ENCODE assay signal across 11 cellular contexts in the genomic region with DNA sequence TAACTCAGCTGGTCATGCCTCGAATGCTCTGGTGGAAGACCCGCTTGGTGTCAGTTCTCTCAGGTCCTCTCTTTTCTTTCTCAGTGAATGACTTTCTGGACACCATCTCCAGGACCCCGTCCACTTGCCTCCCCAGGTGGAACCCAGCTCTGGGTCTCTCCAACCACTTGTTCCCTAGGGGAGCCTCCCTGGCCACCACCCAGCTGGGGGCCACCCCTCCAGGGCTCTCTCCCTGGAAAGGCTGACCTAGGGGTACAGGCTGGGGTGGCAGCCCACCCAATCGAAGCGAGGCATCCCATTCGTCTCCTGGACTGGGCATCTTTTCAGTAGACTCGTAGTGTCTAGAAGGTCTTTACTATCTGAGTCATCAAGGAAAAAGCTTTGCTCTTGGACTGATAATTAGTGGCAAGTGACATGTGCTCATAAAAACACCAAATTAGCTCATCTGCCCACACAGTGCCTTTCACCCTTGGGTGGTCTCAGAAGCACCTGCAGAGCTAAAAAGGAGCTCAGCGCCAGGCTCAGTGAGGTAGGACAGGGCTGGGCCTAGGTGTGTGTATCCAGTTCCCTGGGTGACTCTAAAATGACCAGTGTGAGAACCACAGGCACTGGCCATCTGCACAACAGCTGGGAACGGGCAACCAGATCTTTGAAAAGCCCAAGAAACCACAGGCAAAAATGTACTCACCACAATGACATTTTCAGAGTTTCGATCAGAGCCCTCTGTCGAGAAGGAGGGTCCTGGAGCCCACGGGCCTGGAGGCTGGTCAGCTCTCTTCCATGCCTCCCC.
DNase-seq lines count a peak whose midpoint lies in the region; ATAC-seq and TF ChIP-seq lines count a peak whose summit lies in the region.
"Had no signal": no experiment of that assay in that cellular context is flagged by ENCODE, and none has a peak within 500 bp of the region (broad histone marks: within the 10 kb centered on the region; RNA-seq: fewer than 3 reads in every experiment).

No MANE protein-coding gene starts in this region.

- TF ChIP-seq CTCF in RWPE2 (IDR thresholded peaks at IDR 0.05; ENCODE audit: poor library complexity, severe bottlenecking), result no peak

- no peaks in the 10 kb centered on the region for H3K9me3 ChIP-seq in RWPE2 (ENCODE audit: severe bottlenecking)

- no peak overlapping the region for H3K4me3 ChIP-seq in RWPE2 (ENCODE audit: severe bottlenecking)

- peaks cover 20% of the 10 kb centered on the region for H3K4me1 ChIP-seq in RWPE2 (ENCODE audit: insufficient read depth, poor library complexity, severe bottlenecking)

- H3K4me1 Mint-ChIP-seq in stimulated activated naive CD8-positive, alpha-beta T cell treated with anti-CD3 and anti-CD28 coated beads, Interleukin-15, Interleukin-2, amounts not matched to agents 100 ng/mL and 50 ng/mL, for 24 hours (ENCODE audit: low read depth), result peaks cover 34% of the 10 kb centered on the region
- peaks cover 6% of the 10 kb centered on the region for H3K4me1 Mint-ChIP-seq in T-helper 2 cell treated with Interferon-gamma antibody and Interleukin-4, amounts not matched to agents 5 μg/mL and 100 μg/mL, for 36 hours (ENCODE audit: low read depth)

- peaks cover 10% of the 10 kb centered on the region for H3K27me3 Mint-ChIP-seq in stimulated activated naive CD8-positive, alpha-beta T cell treated with anti-CD3 and anti-CD28 coated beads, Interleukin-15, Interleukin-2, amounts not matched to agents 100 ng/mL and 50 ng/mL, for 24 hours
- H3K27me3 Mint-ChIP-seq in T-helper 2 cell treated with Interferon-gamma antibody and Interleukin-4, amounts not matched to agents 5 μg/mL and 100 μg/mL, for 36 hours (ENCODE audit: low read depth), result peaks cover 28% of the 10 kb centered on the region

- DNase-seq in NOMO-1 (lab: John Stamatoyannopoulos, UW; ENCODE audit: unreplicated experiment in 2 of 2) (peak; percentile 15 to 17), NOMO-1 treated with dmso at 0.1 percent for 144 hours (lab: John Stamatoyannopoulos, UW; ENCODE audit: unreplicated experiment) (no peak), RWPE2 (ENCODE audit: low spot score) (no peak), AG08396 (ENCODE audit: low spot score) (no peak)
- DNase-seq in T-helper 2 cell treated with Interferon-gamma antibody and Interleukin-4, amounts not matched to agents 5 μg/mL and 100 μg/mL, for 36 hours (ENCODE audit: low spot score), result no peak
- DNase-seq: caudate nucleus, nucleus accumbens had no signal

- peaks cover 12% of the 10 kb centered on the region for H3K36me3 ChIP-seq in RWPE2 (ENCODE audit: low read depth)

- no peaks in the 10 kb centered on the region for H3K36me3 Mint-ChIP-seq in stimulated activated naive CD8-positive, alpha-beta T cell treated with anti-CD3 and anti-CD28 coated beads, Interleukin-15, Interleukin-2, amounts not matched to agents 100 ng/mL and 50 ng/mL, for 24 hours (ENCODE audit: low read depth)
- H3K36me3 Mint-ChIP-seq in T-helper 2 cell treated with Interferon-gamma antibody and Interleukin-4, amounts not matched to agents 5 μg/mL and 100 μg/mL, for 36 hours (ENCODE audit: low read depth), result peaks cover 4% of the 10 kb centered on the region

- ATAC-seq in HG02870 (IDR thresholded peaks at IDR 0.05; ENCODE audit: unreplicated experiment) (peak; percentile 30), RWPE2 (ENCODE audit: low read depth) (no peak), GM21717 (IDR thresholded peaks at IDR 0.05; ENCODE audit: unreplicated experiment) (no peak)

- no peaks in the 10 kb centered on the region for H3K9me3 Mint-ChIP-seq in stimulated activated naive CD8-positive, alpha-beta T cell treated with anti-CD3 and anti-CD28 coated beads, Interleukin-15, Interleukin-2, amounts not matched to agents 100 ng/mL and 50 ng/mL, for 24 hours
- H3K9me3 Mint-ChIP-seq in T-helper 2 cell treated with Interferon-gamma antibody and Interleukin-4, amounts not matched to agents 5 μg/mL and 100 μg/mL, for 36 hours, result no peaks in the 10 kb centered on the region

- peak overlapping the region; percentile 7 for H3K4me3 Mint-ChIP-seq in stimulated activated naive CD8-positive, alpha-beta T cell treated with anti-CD3 and anti-CD28 coated beads, Interleukin-15, Interleukin-2, amounts not matched to agents 100 ng/mL and 50 ng/mL, for 24 hours
- H3K4me3 Mint-ChIP-seq in T-helper 2 cell treated with Interferon-gamma antibody and Interleukin-4, amounts not matched to agents 5 μg/mL and 100 μg/mL, for 36 hours, result no peak overlapping the region

- peak overlapping the region; percentile 2 for H3K27ac ChIP-seq in RWPE2 (ENCODE audit: poor library complexity, severe bottlenecking)
- H3K27ac ChIP-seq: 22Rv1 had no signal

- peak overlapping the region; percentile 67 for H3K27ac Mint-ChIP-seq in stimulated activated naive CD8-positive, alpha-beta T cell treated with anti-CD3 and anti-CD28 coated beads, Interleukin-15, Interleukin-2, amounts not matched to agents 100 ng/mL and 50 ng/mL, for 24 hours
- H3K27ac Mint-ChIP-seq in T-helper 2 cell treated with Interferon-gamma antibody and Interleukin-4, amounts not matched to agents 5 μg/mL and 100 μg/mL, for 36 hours, result no peak overlapping the region

- no peaks in the 10 kb centered on the region for H3K27me3 ChIP-seq in RWPE2 (ENCODE audit: insufficient read depth, poor library complexity, severe bottlenecking)

Comparison
In these comparisons a context has a peak if more than half of its experiments do, and no peak if none do; other contexts are left out.
1. DNase-seq: peak in NOMO-1 (2 of 2); none in NOMO-1 treated with dmso at 0.1 percent for 144 hours (single experiment), RWPE2 (single experiment), AG08396 (single experiment) and T-helper 2 cell treated with Interferon-gamma antibody and Interleukin-4, amounts not matched to agents 5 μg/mL and 100 μg/mL, for 36 hours (single experiment).